ENCODE assay signal across 1 cellular context in the genomic region with DNA sequence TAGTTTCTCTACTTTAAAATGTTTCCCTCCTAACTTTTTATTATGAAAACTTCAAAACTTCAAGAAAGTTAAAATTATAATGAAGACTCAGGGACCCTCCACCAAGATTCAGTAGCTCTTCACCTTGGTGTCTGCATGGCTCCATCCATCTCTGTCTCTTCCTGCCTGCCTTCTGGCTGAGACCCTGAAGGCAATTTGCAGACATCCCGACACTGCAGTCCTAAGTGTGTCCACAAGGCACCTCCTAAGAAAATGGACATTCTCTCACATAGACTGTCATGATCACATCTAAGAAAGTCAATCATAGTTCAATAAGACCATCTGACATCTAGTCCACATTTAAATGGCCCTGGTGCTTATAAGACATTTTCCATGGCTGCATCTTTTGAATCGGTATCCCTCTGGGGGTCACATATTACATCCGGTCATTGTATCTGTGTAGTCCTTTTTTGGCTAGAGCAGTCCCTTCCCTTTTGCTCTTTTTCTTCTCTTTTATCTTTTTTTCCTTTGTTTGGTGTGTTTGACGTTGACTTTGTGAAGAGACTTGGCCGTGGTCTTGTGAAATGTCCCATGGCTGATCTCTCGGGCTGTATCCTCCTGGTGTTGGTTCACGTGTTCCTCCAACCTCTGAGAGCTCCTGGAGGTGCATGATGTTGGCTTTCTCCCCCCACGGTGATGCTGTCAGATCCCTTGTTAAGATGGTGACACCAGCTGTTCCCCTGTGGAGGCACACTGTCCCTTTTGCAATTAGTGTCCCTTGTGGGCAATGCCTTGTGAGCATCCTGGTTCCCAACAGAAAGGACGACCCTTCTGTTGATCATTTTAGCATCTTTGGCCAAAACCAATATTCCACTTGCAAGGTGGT.
TF ChIP-seq lines count a peak whose summit lies in the region.

No MANE protein-coding gene starts in this region.

TF ChIP-seq in H1, 55 proteins besides CTCF, POLR2A, EP300 and RAD21:
- TF ChIP-seq JUN (IDR thresholded peaks at IDR 0.05; ENCODE audit: low read depth, low read length), result no peak
- TF ChIP-seq MAFK (IDR thresholded peaks at IDR 0.05; ENCODE audit: low read depth, low read length), result no peak
- no peak for TF ChIP-seq HDAC2 (IDR thresholded peaks at IDR 0.05; ENCODE audit: borderline replicate concordance in 1 of 2, low read depth in 2 of 2, low read length in 2 of 2)
- TF ChIP-seq JUND (IDR thresholded peaks at IDR 0.05; ENCODE audit: low read length), result no peak
- no peak for TF ChIP-seq SP2 (IDR thresholded peaks at IDR 0.05; ENCODE audit: low read length)
- no peak for TF ChIP-seq TCF12 (IDR thresholded peaks at IDR 0.05; ENCODE audit: low read depth, low read length)
- TF ChIP-seq ATF3 (IDR thresholded peaks at IDR 0.05; ENCODE audit: insufficient read depth, low read depth, low read length), result no peak
- TF ChIP-seq SIN3A (conservative IDR thresholded peaks at IDR 0.05 in 1 of 2, IDR thresholded peaks at IDR 0.05 in 1 of 2; ENCODE audit: low read depth in 1 of 2, low read length in 2 of 2), result no peak
- TF ChIP-seq KDM5A (IDR thresholded peaks at IDR 0.05; ENCODE audit: low read length), result no peak
